15 cellular contexts compared by ENCODE assay signal in the genomic region with DNA sequence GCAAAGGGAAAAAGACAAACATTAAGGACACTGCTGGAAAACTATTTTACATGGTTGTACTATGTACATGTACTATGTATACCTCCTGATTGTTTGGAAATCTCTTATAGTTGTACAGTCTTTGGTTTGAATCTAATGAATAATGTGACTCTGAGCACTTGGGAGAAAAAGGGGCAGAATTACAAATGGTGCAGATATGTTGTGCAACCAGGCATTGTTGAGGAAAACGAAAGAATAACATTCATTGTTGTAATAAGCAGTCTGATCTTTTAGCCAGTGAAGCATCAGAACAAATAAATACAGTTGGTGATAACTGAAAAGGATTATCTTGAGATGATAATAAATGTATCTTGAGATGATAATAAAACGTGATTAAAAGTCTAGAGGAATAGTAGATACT.
DNase-seq lines count a peak whose midpoint lies in the region; ATAC-seq, FAIRE-seq and TF ChIP-seq lines count a peak whose summit lies in the region.
"Had no signal": no experiment of that assay in that cellular context is flagged by ENCODE, and none has a peak within 500 bp of the region (broad histone marks: within the 10 kb centered on the region; RNA-seq: fewer than 3 reads in every experiment).

No MANE protein-coding gene starts in this region.

- H3K27ac Mint-ChIP-seq in MCF 10A (ENCODE audit: low read depth, unreplicated experiment) = no peak overlapping the region

- no peaks in the 10 kb centered on the region for H4K20me1 ChIP-seq in mammary epithelial cell (ENCODE audit: insufficient read depth, low read length)

- peaks cover 54% of the 10 kb centered on the region for H3K36me3 Mint-ChIP-seq in MCF 10A (ENCODE audit: insufficient read depth, unreplicated experiment)

- DNase-seq in MCF 10A (ENCODE audit: unreplicated experiment) (peak; percentile 47), mammary epithelial cell (no peak), fibroblast of gingiva (ENCODE audit: low read depth) (peak; percentile 4), kidney (no peak), superior temporal gyrus (ENCODE audit: extremely low spot score) (peak; percentile 44), LoVo (ENCODE audit: low spot score) (no peak), HEK293T (ENCODE audit: extremely low spot score) (no peak)
- DNase-seq: C1 segment of cervical spinal cord, NCI-H1048, NCI-H1694, NCI-H774, Peyer's patch, Right ventricle myocardium superior had no signal

- no peaks in the 10 kb centered on the region for H3K79me2 ChIP-seq in mammary epithelial cell (ENCODE audit: insufficient read depth, low read length)

- H3K4me2 ChIP-seq in mammary epithelial cell (ENCODE audit: insufficient read depth, low read depth, low read length) = no peak overlapping the region

- H3K4me1 Mint-ChIP-seq in MCF 10A (ENCODE audit: insufficient read depth, unreplicated experiment) = peaks cover 12% of the 10 kb centered on the region

- FAIRE-seq in kidney (lab: Jason Lieb, UNC) = peak; percentile 3

- H3K4me3 ChIP-seq in mammary epithelial cell (replicated peaks in 1 of 3; ENCODE audit: insufficient read depth in 1 of 3, low read depth in 2 of 3, low read length in 3 of 3) = no peak overlapping the region
- H3K4me3 ChIP-seq in kidney (ENCODE audit: low read length in 2 of 2) = no peak overlapping the region
- H3K4me3 ChIP-seq: Peyer's patch had no signal

- no peak overlapping the region for H2AFZ ChIP-seq in mammary epithelial cell (ENCODE audit: low read depth, low read length)

- no peaks in the 10 kb centered on the region for H3K27me3 ChIP-seq in mammary epithelial cell (ENCODE audit: insufficient read depth, low read length)
- H3K27me3 ChIP-seq: Peyer's patch had no signal

- H3K9ac ChIP-seq in mammary epithelial cell (ENCODE audit: insufficient read depth, low read length) = no peak overlapping the region
- no peak overlapping the region for H3K9ac ChIP-seq in kidney (ENCODE audit: low read length in 2 of 2)

- H3K4me1 ChIP-seq in mammary epithelial cell (ENCODE audit: insufficient read depth, low read length) (no peaks in the 10 kb centered on the region), kidney (ENCODE audit: control insufficient read depth in 1 of 2, insufficient read depth in 1 of 2, low read depth in 1 of 2, low read length in 2 of 2) (no peaks in the 10 kb centered on the region)
- H3K4me1 ChIP-seq: Peyer's patch had no signal

- in situ Hi-C loops in mammary epithelial cell (cut with MboI; ENCODE audit: low sequenced_read_pairs in 2 of 2) = no loop called here

- H3K9me3 ChIP-seq in mammary epithelial cell (replicated peaks; ENCODE audit: insufficient read depth, low read length) = no peaks in the 10 kb centered on the region
- H3K9me3 ChIP-seq in kidney (ENCODE audit: control insufficient read depth in 1 of 2, low read length in 2 of 2) = no peaks in the 10 kb centered on the region
- H3K9me3 ChIP-seq: Peyer's patch had no signal

- H3K9me3 Mint-ChIP-seq in MCF 10A (ENCODE audit: unreplicated experiment) = no peaks in the 10 kb centered on the region

- H3K36me3 ChIP-seq in mammary epithelial cell (ENCODE audit: insufficient read depth, low read length) (peaks cover 11% of the 10 kb centered on the region), kidney (ENCODE audit: control insufficient read depth in 1 of 2, insufficient read depth in 2 of 2, low read length in 2 of 2) (no peaks in the 10 kb centered on the region)

- no peaks in the 10 kb centered on the region for H3K27me3 Mint-ChIP-seq in MCF 10A (ENCODE audit: insufficient read depth, unreplicated experiment)

- WGBS in mammary epithelial cell (ENCODE audit: low coverage, missing lambda C conversion rate) = 94% methylated on average over 2 of the region's 2 CpGs

- TF ChIP-seq CTCF in MCF 10A (IDR thresholded peaks at IDR 0.05; ENCODE audit: unreplicated experiment) (no peak), mammary epithelial cell (conservative IDR thresholded peaks at IDR 0.05 in 1 of 2, IDR thresholded peaks at IDR 0.05 in 1 of 2; ENCODE audit: extremely low read depth in 1 of 2, insufficient read depth in 1 of 2, low read depth in 1 of 2, low read length in 2 of 2) (no peak), kidney (IDR thresholded peaks at IDR 0.05; ENCODE audit: borderline replicate concordance, extremely low read depth, insufficient read depth) (no peak)

- no peak overlapping the region for H3K4me3 Mint-ChIP-seq in MCF 10A (ENCODE audit: unreplicated experiment)

- POLR2A ChIA-PET in MCF 10A (lab: Yijun Ruan, JAX) = no interaction called here
- POLR2A ChIA-PET in HEK293T (lab: Yijun Ruan, JAX) = no interaction called here

- intact Hi-C loops in MCF 10A (cut with micrococcal nuclease) = no loop called here
- intact Hi-C loops in mammary epithelial cell (cut with micrococcal nuclease) = loop anchor here (10.0 kb wide), 1 partner anchor 1084 kb away; no protein-coding TSS in a partner anchor
- intact Hi-C loops in kidney (cut with DNase I) = no loop called here

- no peak for ATAC-seq in GM21390 (IDR thresholded peaks at IDR 0.05; ENCODE audit: unreplicated experiment)

- dilution Hi-C loops in mammary epithelial cell (cut with HindIII; ENCODE audit: low sequenced_read_pairs) = no loop called here

- CTCF ChIA-PET in MCF 10A (lab: Yijun Ruan, JAX) = interaction anchor here (1.0 kb wide), 1 partner anchor 177 kb away, joined by 3 read pairs; no protein-coding TSS in a partner anchor
- CTCF ChIA-PET in mammary epithelial cell (lab: Charles Lee; ENCODE audit: low non-redundant PET) = no interaction called here
- CTCF ChIA-PET in HEK293T (lab: Yijun Ruan, JAX) = no interaction called here

- BruUV-seq in MCF 10A (replicated peaks; lab: Mats Ljungman, UMichigan) (no TSS peak), mammary epithelial cell (replicated peaks; lab: Mats Ljungman, UMichigan) (no TSS peak)

- H3K27ac ChIP-seq in mammary epithelial cell (ENCODE audit: insufficient read depth, low read depth, low read length) (no peak overlapping the region), kidney (ENCODE audit: low read depth in 2 of 2, low read length in 2 of 2) (no peak overlapping the region)
- H3K27ac ChIP-seq: 22Rv1, Peyer's patch had no signal

TF ChIP-seq in HEK293T, 16 proteins besides CTCF, POLR2A, EP300 and RAD21:
- TF ChIP-seq FOXK2 (IDR thresholded peaks at IDR 0.05) (no peak), SUZ12 (IDR thresholded peaks at IDR 0.05) (no peak)

Comparison
In these comparisons a context has a peak if more than half of its experiments do, and no peak if none do; other contexts are left out.
1. DNase-seq: peak in MCF 10A (single experiment), fibroblast of gingiva (single experiment) and superior temporal gyrus (single experiment); none in mammary epithelial cell (single experiment), kidney (single experiment), LoVo (single experiment) and HEK293T (single experiment).